In genomic region chr3:30894521-30895289, GRCh38 we compare ENCODE assay signal across 8 cellular contexts. TPM values are rescaled to one million over a fixed set of nuclear protein-coding genes. Genes with fewer than 3 reads are reported as not detected.
DNase-seq lines count a peak whose midpoint lies in the region; TF ChIP-seq lines count a peak whose summit lies in the region.

GADL1 (minus strand) TSS chr3:30894661; CDS start chr3:30894614, 47 bp downstream.

- H2AFZ ChIP-seq in ACC112 (ENCODE audit: low read length, unreplicated experiment) (no peak within 1 kb of the TSS), neural cell (ENCODE audit: low read depth, low read length) (no peak within 1 kb of the TSS)

- TF ChIP-seq RAD21 in neural cell (conservative IDR thresholded peaks at IDR 0.05) = no peak

- H3K79me2 ChIP-seq in ACC112 (ENCODE audit: control insufficient read depth, insufficient read depth, low read length, unreplicated experiment) (no peaks in the 10 kb centered on the region), neural cell (replicated peaks; ENCODE audit: insufficient read depth, low read length) (no peaks in the 10 kb centered on the region)

- H3K4me2 ChIP-seq in neural cell (ENCODE audit: low read length) = peak within 1 kb of the TSS; percentile 6

- TF ChIP-seq CTCF in fibroblast of mammary gland (conservative IDR thresholded peaks at IDR 0.05; ENCODE audit: control insufficient read depth, insufficient read depth, low read depth, low read length) (no peak), neural cell (IDR thresholded peaks at IDR 0.05; ENCODE audit: poor library complexity, severe bottlenecking) (peak; percentile 21)

- H3K9ac ChIP-seq in neural cell (ENCODE audit: low read length) = no peak within 1 kb of the TSS

- H3K4me3 ChIP-seq in ACC112 (ENCODE audit: low read depth, low read length) (peak within 1 kb of the TSS; percentile 81), fibroblast of mammary gland (ENCODE audit: control insufficient read depth, low read depth, low read length) (peak within 1 kb of the TSS; percentile 47), neural cell (ENCODE audit: low read length) (peak within 1 kb of the TSS; percentile 65)

- DNase-seq in HK-2 (ENCODE audit: unreplicated experiment) (peak; percentile 1), fibroblast of mammary gland (ENCODE audit: low read depth) (peak; percentile 10), GF-D8 (lab: John Stamatoyannopoulos, UW) (no peak), NCI-H524 treated with DMSO at 0.1 percent for 48 hours (lab: John Stamatoyannopoulos, UW) (no peak), globus pallidus (ENCODE audit: low spot score) (no peak)
- DNase-seq in activated CD4-positive, alpha-beta T cell treated with anti-CD3 and anti-CD28 coated beads, Interleukin-2, amount 50 U/mL, for 1 hour = peak; percentile 2

- H3K27me3 ChIP-seq in ACC112 (ENCODE audit: insufficient read depth, low read length) = peaks cover 28% of the 10 kb centered on the region
- peaks cover 19% of the 10 kb centered on the region for H3K27me3 ChIP-seq in neural cell (ENCODE audit: insufficient read depth, low read depth, low read length)

- H3K4me1 ChIP-seq in ACC112 (ENCODE audit: control insufficient read depth, insufficient read depth, low read length, unreplicated experiment) = no peaks in the 10 kb centered on the region

- no peaks in the 10 kb centered on the region for H4K20me1 ChIP-seq in neural cell (ENCODE audit: insufficient read depth)

- H3K27ac ChIP-seq in ACC112 (ENCODE audit: low read depth, low read length) (no peak within 1 kb of the TSS), neural cell (ENCODE audit: low read length) (no peak within 1 kb of the TSS)

- no peaks in the 10 kb centered on the region for H3K9me3 ChIP-seq in neural cell (ENCODE audit: low read length)

- no peaks in the 10 kb centered on the region for H3K36me3 ChIP-seq in ACC112 (ENCODE audit: insufficient read depth, low read length)
- no peaks in the 10 kb centered on the region for H3K36me3 ChIP-seq in neural cell (ENCODE audit: insufficient read depth, low read length)

- H3F3A ChIP-seq in neural cell (ENCODE audit: insufficient read depth, low read length, poor library complexity, severe bottlenecking) = no peaks in the 10 kb centered on the region

- H3K9me2 ChIP-seq in neural cell (ENCODE audit: insufficient read depth, low read length) = no peaks in the 10 kb centered on the region

- no peak for TF ChIP-seq EP300 in neural cell (conservative IDR thresholded peaks at IDR 0.05; ENCODE audit: poor library complexity, severe bottlenecking)

TF ChIP-seq in neural cell, 6 proteins besides CTCF, POLR2A, EP300 and RAD21:
- TF ChIP-seq SMC3 (conservative IDR thresholded peaks at IDR 0.05; ENCODE audit: poor library complexity) (no peak), EZH2 (IDR thresholded peaks at IDR 0.05; ENCODE audit: borderline replicate concordance, insufficient read depth, low read length, poor library complexity, severe bottlenecking) (peak; percentile 21)

RNA-seq across cellular contexts. Expression of gene GADL1, which starts in this region (rescaled TPM):
- not detected in 2 replicates for polyA plus RNA-seq in neural cell
- not detected in 2 replicates for polyA minus RNA-seq in neural cell

Comparison
In these comparisons a context has a peak if more than half of its experiments do, and no peak if none do; other contexts are left out.
1. DNase-seq: peak in HK-2 (single experiment), activated CD4-positive, alpha-beta T cell treated with anti-CD3 and anti-CD28 coated beads, Interleukin-2, amount 50 U/mL, for 1 hour (single experiment) and fibroblast of mammary gland (single experiment); none in GF-D8 (single experiment), NCI-H524 treated with DMSO at 0.1 percent for 48 hours (single experiment) and globus pallidus (single experiment).
2. Peak in every context shown above with its lines, with median percentiles within 50 percentile points of each other: H3K4me3 ChIP-seq.